28 cellular contexts compared by ENCODE assay signal in the genomic region with DNA sequence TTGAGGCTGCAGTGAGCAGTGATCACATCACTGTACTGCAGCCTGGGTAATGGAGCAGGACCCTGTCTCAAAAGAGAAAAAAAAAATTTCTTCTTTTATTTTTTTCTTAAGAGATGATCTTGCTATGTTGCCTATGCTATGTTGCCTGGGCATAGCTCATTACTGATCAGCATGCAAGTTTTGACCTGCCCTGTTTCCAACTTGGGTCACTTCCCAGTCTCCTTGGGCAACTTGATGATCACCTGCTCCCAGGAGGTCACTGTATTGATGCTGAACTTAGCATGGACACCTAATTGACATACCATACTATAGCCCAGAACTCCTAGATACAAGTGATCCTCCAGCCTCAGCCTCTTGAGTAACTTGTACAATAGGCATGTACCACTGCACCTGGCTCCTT.
"Had no signal": no experiment of that assay in that cellular context is flagged by ENCODE, and none has a peak within 500 bp of the region (broad histone marks: within the 10 kb centered on the region; RNA-seq: fewer than 3 reads in every experiment).

No MANE protein-coding gene starts in this region.

- H3K9me3 Mint-ChIP-seq: activated B cell treated with CpG ODN at 0.5 μM for 24 hours; activated CD4-positive, alpha-beta memory T cell treated with anti-CD3 and anti-CD28 coated beads for 36 hours; activated naive CD4-positive, alpha-beta T cell treated with anti-CD3 and anti-CD28 coated beads for 36 hours; activated T-cell treated with anti-CD3 and anti-CD28 coated beads, Interleukin-2, amount 50 U/mL, for 4 hours; activated T-helper 1 cell treated with anti-CD3 and anti-CD28 coated beads, Interleukin-12 subunit alpha, Interleukin-12 subunit beta, Interleukin-2, Interleukin-4 antibody, amounts not matched to agents 30 ng/mL and 10 ng/mL and 1 ng/mL, durations not matched to agents 14 hours and 24 hours and 36 hours had no signal

- H3K4me1 ChIP-seq: adrenal gland, body of pancreas had no signal

- FAIRE-seq: astrocyte, K562 had no signal

- H3K27me3 Mint-ChIP-seq: activated B cell treated with CpG ODN at 0.5 μM for 24 hours; activated CD4-positive, alpha-beta memory T cell treated with anti-CD3 and anti-CD28 coated beads for 36 hours had no signal

- H3K36me3 ChIP-seq: adrenal gland had no signal

- H3K4me3 Mint-ChIP-seq: activated B cell treated with CpG ODN at 0.5 μM for 24 hours; activated CD4-positive, alpha-beta memory T cell treated with anti-CD3 and anti-CD28 coated beads for 36 hours; activated naive CD4-positive, alpha-beta T cell treated with anti-CD3 and anti-CD28 coated beads for 36 hours; activated T-cell treated with anti-CD3 and anti-CD28 coated beads, Interleukin-2, amount 50 U/mL, for 4 hours; activated T-helper 1 cell treated with anti-CD3 and anti-CD28 coated beads, Interleukin-12 subunit alpha, Interleukin-12 subunit beta, Interleukin-2, Interleukin-4 antibody, amounts not matched to agents 30 ng/mL and 10 ng/mL and 1 ng/mL, durations not matched to agents 14 hours and 24 hours and 36 hours had no signal

- DNase-seq: activated B cell treated with CpG ODN at 0.5 μM for 24 hours; activated CD4-positive, alpha-beta memory T cell treated with anti-CD3 and anti-CD28 coated beads for 36 hours; activated CD4-positive, alpha-beta T cell treated with anti-CD3 and anti-CD28 coated beads for 4 hours; activated CD4-positive, alpha-beta T cell treated with anti-CD3 and anti-CD28 coated beads, Interleukin-2, amount 50 U/mL, for 1 hour; activated CD4-positive, CD25-positive, alpha-beta regulatory T cell treated with anti-CD3 and anti-CD28 coated beads, Interleukin-2, amount 50 U/mL, for 72 hours; activated CD8-positive, alpha-beta memory T cell treated with anti-CD3 and anti-CD28 coated beads, Interleukin-2, amount 50 U/mL, for 4 hours; activated gamma-delta T cell treated with Interleukin-2 at 50 U/mL for 16 hours; activated naive CD4-positive, alpha-beta T cell treated with anti-CD3 and anti-CD28 coated beads for 36 hours; activated T-cell treated with anti-CD3 and anti-CD28 coated beads for 4 hours; activated T-cell treated with anti-CD3 and anti-CD28 coated beads, Interleukin-2, amount 50 U/mL, for 4 hours; adrenal gland; body of pancreas; NCI-H1105; NCI-H1417 treated with DMSO at 0.1 percent for 48 hours; NCI-H187 treated with DMSO at 0.1 percent for 48 hours; NCI-H2081; NCI-H345; NCI-H524 treated with DMSO at 0.1 percent for 48 hours; Right ventricle myocardium superior; RPMI8226; SW 1271; T-helper 1 cell; T-helper 2 cell; T-helper 9 cell had no signal

- H3K27ac Mint-ChIP-seq: activated B cell treated with CpG ODN at 0.5 μM for 24 hours; activated CD4-positive, alpha-beta memory T cell treated with anti-CD3 and anti-CD28 coated beads for 36 hours; activated naive CD4-positive, alpha-beta T cell treated with anti-CD3 and anti-CD28 coated beads for 36 hours; activated T-helper 1 cell treated with anti-CD3 and anti-CD28 coated beads, Interleukin-12 subunit alpha, Interleukin-12 subunit beta, Interleukin-2, Interleukin-4 antibody, amounts not matched to agents 30 ng/mL and 10 ng/mL and 1 ng/mL, durations not matched to agents 14 hours and 24 hours and 36 hours had no signal

- H3K27me3 ChIP-seq: adrenal gland, body of pancreas had no signal

- H3K9me3 ChIP-seq: adrenal gland, body of pancreas had no signal

- H3K4me1 Mint-ChIP-seq: activated B cell treated with CpG ODN at 0.5 μM for 24 hours had no signal

- H3K4me3 ChIP-seq: adrenal gland, body of pancreas, K562 had no signal

- H3K27ac ChIP-seq: adrenal gland, body of pancreas, VCaP had no signal
